Comparison of ENCODE assay signal across 11 cellular contexts in the genomic region with DNA sequence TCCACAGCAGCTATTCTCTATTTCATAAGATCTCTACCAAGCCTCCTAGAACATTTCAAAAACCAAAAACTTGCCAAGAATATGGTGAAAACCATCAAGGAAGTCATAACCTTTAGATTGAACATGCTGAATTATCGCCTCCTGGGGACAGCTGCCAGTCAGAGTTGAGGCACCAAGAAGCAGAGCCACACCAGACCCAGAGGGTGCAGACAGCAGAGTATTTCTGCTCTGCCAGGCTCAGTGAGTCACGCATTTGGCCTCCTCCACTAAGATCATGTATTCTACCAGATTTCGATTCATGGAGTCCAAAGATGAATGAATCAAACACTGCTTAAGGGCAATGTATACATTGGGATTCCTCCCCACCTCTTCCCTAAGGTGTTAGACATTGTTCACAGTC. TPM values are rescaled to one million over a fixed set of nuclear protein-coding genes. Genes with fewer than 3 reads are reported as not detected.
DNase-seq lines count a peak whose midpoint lies in the region; ATAC-seq and TF ChIP-seq lines count a peak whose summit lies in the region.
"Had no signal": no experiment of that assay in that cellular context is flagged by ENCODE, and none has a peak within 500 bp of the region (broad histone marks: within the 10 kb centered on the region; RNA-seq: fewer than 3 reads in every experiment).

No MANE protein-coding gene starts in this region.

- WGBS in thyroid gland, 2 donors, result 80 to 84% methylated on average over 3 of the region's 3 CpGs

- peak; percentile 74 for DNase-seq in HT1080 (ENCODE audit: low read depth)
- peak; percentile 70 for DNase-seq in astrocyte of the hippocampus (ENCODE audit: low read depth, low spot score)
- no peak for DNase-seq in kidney epithelial cell (ENCODE audit: low read depth)
- no peak for DNase-seq in thyroid gland
- DNase-seq in NCI-H1417 (lab: John Stamatoyannopoulos, UW), result no peak
- no peak for DNase-seq in T-helper 9 cell
- DNase-seq in stimulated activated effector memory CD8-positive, alpha-beta T cell treated with anti-CD3 and anti-CD28 coated beads, Interleukin-12 subunit alpha, Interleukin-12 subunit beta, amount 100 ng/mL, for 72 hours (ENCODE audit: low spot score in 2 of 2), result no peak
- DNase-seq in HPDE6-E6E7 (ENCODE audit: extremely low spot score), result no peak
- DNase-seq: activated B cell treated with CpG ODN at 0.5 μM for 24 hours; NK-92 treated with Interleukin-12 subunit alpha and Interleukin-12 subunit beta, amount 100 ng/mL, for 24 hours had no signal

- ATAC-seq in stimulated activated effector memory CD8-positive, alpha-beta T cell treated with anti-CD3 and anti-CD28 coated beads, Interleukin-12 subunit alpha, Interleukin-12 subunit beta, amount 100 ng/mL, for 72 hours, result no peak

- H3K27ac ChIP-seq in thyroid gland, result peak overlapping the region in 2 of 3 donors; percentile 33 to 86

- H3K36me3 ChIP-seq in kidney epithelial cell (ENCODE audit: control insufficient read depth, insufficient read depth, low read length) (no peaks in the 10 kb centered on the region), thyroid gland (peaks cover 6 to 19% of the 10 kb centered on the region in 2 donors)

- intact Hi-C loops in thyroid gland (cut with DNase I), result loop anchor here (10.0 kb wide), 1 partner anchor 65 kb away; no protein-coding TSS in a partner anchor

- H3K4me1 ChIP-seq in thyroid gland, result peaks cover 18 to 31% of the 10 kb centered on the region in 2 donors

- TF ChIP-seq POLR2A in thyroid gland (IDR thresholded peaks at IDR 0.05), result no peak

- H3K27me3 ChIP-seq in kidney epithelial cell (ENCODE audit: control insufficient read depth, insufficient read depth, low read length) (no peaks in the 10 kb centered on the region), thyroid gland (no peaks in the 10 kb centered on the region)

- H3K4me3 Mint-ChIP-seq in stimulated activated effector memory CD8-positive, alpha-beta T cell treated with anti-CD3 and anti-CD28 coated beads, Interleukin-12 subunit alpha, Interleukin-12 subunit beta, amount 100 ng/mL, for 72 hours, result no peak overlapping the region
- H3K4me3 Mint-ChIP-seq: activated B cell treated with CpG ODN at 0.5 μM for 24 hours had no signal

- H3K27ac Mint-ChIP-seq in stimulated activated effector memory CD8-positive, alpha-beta T cell treated with anti-CD3 and anti-CD28 coated beads, Interleukin-12 subunit alpha, Interleukin-12 subunit beta, amount 100 ng/mL, for 72 hours, result no peak overlapping the region
- H3K27ac Mint-ChIP-seq: activated B cell treated with CpG ODN at 0.5 μM for 24 hours; activated naive CD4-positive, alpha-beta T cell treated with anti-CD3 and anti-CD28 coated beads, Interleukin-2, amount 50 U/mL, for 24 hours had no signal

- TF ChIP-seq CTCF in kidney epithelial cell (IDR thresholded peaks at IDR 0.05; ENCODE audit: insufficient read depth, low read length, poor library complexity, severe bottlenecking) (no peak), thyroid gland (IDR thresholded peaks at IDR 0.05) (no peak)

- no peaks in the 10 kb centered on the region for H3K9me3 ChIP-seq in thyroid gland

- H3K4me3 ChIP-seq in kidney epithelial cell (ENCODE audit: low read depth, low read length), result peak overlapping the region; percentile 3
- H3K4me3 ChIP-seq in thyroid gland (replicated peaks in 1 of 3), result peak overlapping the region in 1 of 3 donors; percentile 4

- peaks cover 6% of the 10 kb centered on the region for H3K4me1 Mint-ChIP-seq in stimulated activated effector memory CD8-positive, alpha-beta T cell treated with anti-CD3 and anti-CD28 coated beads, Interleukin-12 subunit alpha, Interleukin-12 subunit beta, amount 100 ng/mL, for 72 hours

- H3K36me3 Mint-ChIP-seq in stimulated activated effector memory CD8-positive, alpha-beta T cell treated with anti-CD3 and anti-CD28 coated beads, Interleukin-12 subunit alpha, Interleukin-12 subunit beta, amount 100 ng/mL, for 72 hours, result no peaks in the 10 kb centered on the region
- H3K36me3 Mint-ChIP-seq: activated naive CD4-positive, alpha-beta T cell treated with anti-CD3 and anti-CD28 coated beads, Interleukin-2, amount 50 U/mL, for 24 hours had no signal

- no peaks in the 10 kb centered on the region for H3K9me3 Mint-ChIP-seq in stimulated activated effector memory CD8-positive, alpha-beta T cell treated with anti-CD3 and anti-CD28 coated beads, Interleukin-12 subunit alpha, Interleukin-12 subunit beta, amount 100 ng/mL, for 72 hours
- H3K9me3 Mint-ChIP-seq: activated B cell treated with CpG ODN at 0.5 μM for 24 hours; activated naive CD4-positive, alpha-beta T cell treated with anti-CD3 and anti-CD28 coated beads, Interleukin-2, amount 50 U/mL, for 24 hours had no signal

RNA-seq across cellular contexts. Expression of gene F3, which starts 2.1 kb away (rescaled TPM):
- total RNA-seq in HT1080 (2014; rRNA removed; shearing (Covaris generic)), result 24.7 and 44.0 TPM in 2 replicates
- 19.5 and 21.8 TPM in 2 replicates for polyA plus RNA-seq in HT1080 (2015; cell fraction: cytosol; rRNA removed)
- polyA plus RNA-seq in HT1080 (2015; cell fraction: nucleus; rRNA removed), result 39.1 and 45.1 TPM in 2 replicates
- total RNA-seq in kidney epithelial cell (132 and 152 TPM in 2 replicates), thyroid gland (100 to 1,000 TPM in 2 of 4 donors, 10 to 100 TPM in 2; 59.4 to 132 (median 99.0) TPM)

Comparison
In these comparisons a context has a peak if more than half of its experiments do, and no peak if none do; other contexts are left out.
1. DNase-seq: peak in HT1080 (single experiment) and astrocyte of the hippocampus (single experiment); none in kidney epithelial cell (single experiment), thyroid gland (0 of 2), NCI-H1417 (0 of 3), T-helper 9 cell (single experiment), stimulated activated effector memory CD8-positive, alpha-beta T cell treated with anti-CD3 and anti-CD28 coated beads, Interleukin-12 subunit alpha, Interleukin-12 subunit beta, amount 100 ng/mL, for 72 hours (0 of 2) and HPDE6-E6E7 (single experiment).